ENCODE assay signal across 21 cellular contexts in the genomic region with DNA sequence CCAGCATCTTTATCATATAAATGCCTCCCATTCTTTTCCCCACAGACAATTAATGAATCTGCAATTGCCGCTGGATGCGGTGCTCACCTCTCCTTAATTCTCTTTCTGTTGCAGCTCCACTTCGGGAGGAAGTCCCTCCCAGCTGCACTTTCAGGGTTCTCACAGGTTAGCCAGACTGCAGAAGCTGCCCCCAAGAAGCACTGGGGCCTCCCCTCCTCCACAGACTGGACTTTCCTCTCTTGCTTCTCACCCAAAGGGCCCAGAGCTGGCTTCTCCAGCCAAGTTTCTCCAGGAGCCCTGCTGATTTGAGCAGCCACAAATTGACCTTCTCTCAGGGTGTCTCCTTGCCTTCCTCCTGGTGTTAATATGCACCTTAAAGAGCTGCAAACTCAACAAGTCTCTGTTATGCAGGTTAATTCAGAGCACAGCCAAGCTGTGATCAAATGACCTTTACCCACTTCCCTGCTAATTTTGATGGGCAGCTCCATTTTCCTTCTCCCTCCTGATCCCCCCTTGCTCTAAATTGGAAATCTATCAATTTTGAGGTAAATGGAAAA.
DNase-seq lines count a peak whose midpoint lies in the region; ATAC-seq, FAIRE-seq and TF ChIP-seq lines count a peak whose summit lies in the region.
"Had no signal": no experiment of that assay in that cellular context is flagged by ENCODE, and none has a peak within 500 bp of the region (broad histone marks: within the 10 kb centered on the region; RNA-seq: fewer than 3 reads in every experiment).

No MANE protein-coding gene starts in this region.

- H3K27me3 Mint-ChIP-seq in astrocyte (ENCODE audit: low read depth, unreplicated experiment) = no peaks in the 10 kb centered on the region

- TF ChIP-seq CTCF in astrocyte (IDR thresholded peaks at IDR 0.05; ENCODE audit: insufficient read depth, low read depth, low read length) = no peak

- H2AK5ac ChIP-seq in trophoblast cell (ENCODE audit: low read length) = no peak overlapping the region

- no peak overlapping the region for H3K9ac ChIP-seq in HUES48 (ENCODE audit: low read depth, low read length)
- no peak overlapping the region for H3K9ac ChIP-seq in astrocyte (ENCODE audit: low read length)
- H3K9ac ChIP-seq in trophoblast cell (ENCODE audit: low read length) = no peak overlapping the region

- peaks cover 27% of the 10 kb centered on the region for H3K4me1 Mint-ChIP-seq in astrocyte (ENCODE audit: low read depth, unreplicated experiment)

- H2BK5ac ChIP-seq in trophoblast cell (ENCODE audit: low read depth, low read length, poor library complexity) = no peak overlapping the region

- peak overlapping the region; percentile 13 for H4K8ac ChIP-seq in trophoblast cell (ENCODE audit: low read depth, low read length)

- no peaks in the 10 kb centered on the region for H3K36me3 ChIP-seq in HUES48 (ENCODE audit: control insufficient read depth, insufficient read depth, low read length)
- H3K36me3 ChIP-seq in astrocyte (ENCODE audit: insufficient read depth, low read length) = no peaks in the 10 kb centered on the region
- no peaks in the 10 kb centered on the region for H3K36me3 ChIP-seq in trophoblast cell (ENCODE audit: control insufficient read depth in 1 of 2, insufficient read depth in 2 of 2, low read length in 2 of 2)
- no peaks in the 10 kb centered on the region for H3K36me3 ChIP-seq in SJCRH30

- no peaks in the 10 kb centered on the region for H3K79me2 ChIP-seq in astrocyte (ENCODE audit: insufficient read depth, low read length)
- no peaks in the 10 kb centered on the region for H3K79me2 ChIP-seq in trophoblast cell (ENCODE audit: control insufficient read depth, insufficient read depth, low read length, poor library complexity)

- peak overlapping the region; percentile 29 for H3K18ac ChIP-seq in trophoblast cell (ENCODE audit: low read length)

- H3K4me3 ChIP-seq in HUES48 (ENCODE audit: low read depth, low read length) (no peak overlapping the region), astrocyte (ENCODE audit: insufficient read depth, low read depth, low read length) (no peak overlapping the region), trophoblast cell (ENCODE audit: low read depth, low read length) (no peak overlapping the region), SJCRH30 (no peak overlapping the region)
- H3K4me3 ChIP-seq: A549 had no signal

- peak overlapping the region; percentile 13 for H3K27ac Mint-ChIP-seq in astrocyte (ENCODE audit: unreplicated experiment)
- H3K27ac Mint-ChIP-seq: CD4-positive, alpha-beta T cell had no signal

- peaks cover 18% of the 10 kb centered on the region for H3K4me1 ChIP-seq in HUES48 (ENCODE audit: control insufficient read depth, insufficient read depth, low read length)
- peaks cover 11% of the 10 kb centered on the region for H3K4me1 ChIP-seq in astrocyte (ENCODE audit: insufficient read depth, low read length)
- H3K4me1 ChIP-seq in trophoblast cell (ENCODE audit: control insufficient read depth in 1 of 2, insufficient read depth in 2 of 2, low read length in 2 of 2) = peaks cover 11 to 19% of the 10 kb centered on the region in 2 experiments
- H3K4me1 ChIP-seq in SJCRH30 = 0 out of 2 replicates have a peak, but pooled peaks cover 5% of the 10 kb centered on the region
- H3K4me1 ChIP-seq: A549 had no signal

- peak overlapping the region; percentile 59 for H3K14ac ChIP-seq in trophoblast cell (ENCODE audit: low read length)

- H3K9me3 ChIP-seq in HUES48 (ENCODE audit: control insufficient read depth, insufficient read depth, low read length) = no peaks in the 10 kb centered on the region; the same call in 1 of the 2 replicates
- no peaks in the 10 kb centered on the region for H3K9me3 ChIP-seq in astrocyte (ENCODE audit: insufficient read depth, low read depth, low read length)
- H3K9me3 ChIP-seq in trophoblast cell (ENCODE audit: insufficient read depth, low read depth, low read length) = peaks cover under 1% of the 10 kb centered on the region
- no peaks in the 10 kb centered on the region for H3K9me3 ChIP-seq in SJCRH30 (replicated peaks)
- H3K9me3 ChIP-seq: A549 had no signal

- no peak overlapping the region for H3K4ac ChIP-seq in trophoblast cell (ENCODE audit: low read depth, low read length)

- no peak for DNase-seq in astrocyte (ENCODE audit: low read depth)
- peak; percentile 44 for DNase-seq in iPS-NIHi7 (ENCODE audit: extremely low spot score)
- DNase-seq in trophoblast cell = no peak
- no peak for DNase-seq in erythroblast (lab: John Stamatoyannopoulos, UW)
- no peak for DNase-seq in NCI-H1105 treated with DMSO at 0.1 percent for 48 hours (lab: John Stamatoyannopoulos, UW)
- DNase-seq in SJCRH30 = no peak
- no peak for DNase-seq in Right ventricle myocardium superior
- DNase-seq: Caco-2; CD4-positive, alpha-beta T cell; DMS153; GDM1; IMR-90; NCI-H1436; NCI-H1930; NCI-H345; NCI-H524 treated with DMSO at 0.1 percent for 48 hours; PC-3; RPMI8226; SIG-M5 had no signal

- peak overlapping the region; percentile 48 for H4K91ac ChIP-seq in trophoblast cell (ENCODE audit: low read depth, low read length)

- WGBS in trophoblast cell (ENCODE audit: extremely low coverage, insufficient coverage, insufficient read length) = no CpG with 5 or more reads among the region's 3 CpGs

- H2AFZ ChIP-seq in astrocyte (ENCODE audit: low read depth, low read length) (no peak overlapping the region), trophoblast cell (ENCODE audit: insufficient read depth, low read length, poor library complexity) (peak overlapping the region; percentile 39)

- ATAC-seq in Right ventricle myocardium superior (ENCODE audit: poor library complexity) = no peak
- ATAC-seq: A549, PC-3 had no signal

- H3K36me3 Mint-ChIP-seq in astrocyte (ENCODE audit: low read depth, unreplicated experiment) = no peaks in the 10 kb centered on the region

- no peak overlapping the region for H2BK120ac ChIP-seq in trophoblast cell (ENCODE audit: insufficient read depth, low read length, poor library complexity)

- H3K27me3 ChIP-seq in HUES48 (ENCODE audit: control insufficient read depth, insufficient read depth, low read length) = peaks cover 5% of the 10 kb centered on the region; the same call in 1 of the 2 replicates
- no peaks in the 10 kb centered on the region for H3K27me3 ChIP-seq in astrocyte (ENCODE audit: insufficient read depth, low read length)
- H3K27me3 ChIP-seq in trophoblast cell (ENCODE audit: insufficient read depth, low read length) = no peaks in the 10 kb centered on the region
- no peaks in the 10 kb centered on the region for H3K27me3 ChIP-seq in SJCRH30

- H3K4me3 Mint-ChIP-seq in astrocyte (ENCODE audit: unreplicated experiment) = no peak overlapping the region
- H3K4me3 Mint-ChIP-seq: CD4-positive, alpha-beta T cell had no signal

- no peaks in the 10 kb centered on the region for H3K9me3 Mint-ChIP-seq in astrocyte (ENCODE audit: unreplicated experiment)

- peaks cover 15% of the 10 kb centered on the region for H3K79me1 ChIP-seq in trophoblast cell (ENCODE audit: low read length)

- peak overlapping the region; percentile 3 for H2BK12ac ChIP-seq in trophoblast cell (ENCODE audit: low read length)

- H3K27ac ChIP-seq in HUES48 (ENCODE audit: low read depth, low read length) (peak overlapping the region; percentile 71), astrocyte (ENCODE audit: low read depth, low read length) (no peak overlapping the region), trophoblast cell (ENCODE audit: low read depth, low read length) (no peak overlapping the region), SJCRH30 (no peak overlapping the region)
- H3K27ac ChIP-seq: A549 had no signal

- no peak overlapping the region for H3K4me2 ChIP-seq in astrocyte (ENCODE audit: low read length)
- H3K4me2 ChIP-seq in trophoblast cell (ENCODE audit: low read length) = no peak overlapping the region
- H3K4me2 ChIP-seq: A549 had no signal

- FAIRE-seq in astrocyte (lab: Jason Lieb, UNC) = no peak
- FAIRE-seq: A549 had no signal

- no peak overlapping the region for H4K12ac ChIP-seq in trophoblast cell (ENCODE audit: low read depth, low read length)

- no peaks in the 10 kb centered on the region for H4K20me1 ChIP-seq in astrocyte (ENCODE audit: insufficient read depth, low read length)

- TF ChIP-seq POLR2A in erythroblast (IDR thresholded peaks at IDR 0.05; ENCODE audit: low read length) = no peak

- no peak overlapping the region for H3K23ac ChIP-seq in trophoblast cell (ENCODE audit: low read length)

- intact Hi-C loops in Right ventricle myocardium superior (cut with DNase I) = no loop called here
